ENCODE assay signal across 17 cellular contexts in genomic region chr9:128409450-128409849, GRCh38.
"Had no signal": no experiment of that assay in that cellular context is flagged by ENCODE, and none has a peak within 500 bp of the region (broad histone marks: within the 10 kb centered on the region; RNA-seq: fewer than 3 reads in every experiment).

No MANE protein-coding gene starts in this region.

- H3K4me1 Mint-ChIP-seq: activated CD4-positive, alpha-beta T cell treated with anti-CD3 and anti-CD28 coated beads for 36 hours; activated CD8-positive, alpha-beta memory T cell treated with anti-CD3 and anti-CD28 coated beads, Interleukin-2, amount 10 ng/mL, durations not matched to agents 7 days and 5 days; activated naive CD8-positive, alpha-beta T cell treated with anti-CD3 and anti-CD28 coated beads, Interleukin-2, amount 50 U/mL, for 24 hours; immature natural killer cell had no signal

- H3K4me1 ChIP-seq: colonic mucosa, upper lobe of left lung had no signal

- H3K36me3 ChIP-seq: cardiac muscle cell, colonic mucosa, ovary, upper lobe of left lung, WERI-Rb-1 had no signal

- H3K9me3 ChIP-seq: colonic mucosa, ovary, upper lobe of left lung had no signal

- H3K27ac ChIP-seq: cardiac muscle cell, colonic mucosa, ovary, upper lobe of left lung had no signal

- H3K27ac Mint-ChIP-seq: activated CD4-positive, alpha-beta memory T cell treated with anti-CD3 and anti-CD28 coated beads for 36 hours; activated CD4-positive, alpha-beta T cell treated with anti-CD3 and anti-CD28 coated beads for 36 hours; activated CD8-positive, alpha-beta memory T cell treated with anti-CD3 and anti-CD28 coated beads, Interleukin-2, amount 10 ng/mL, durations not matched to agents 7 days and 5 days; activated naive CD4-positive, alpha-beta T cell treated with anti-CD3 and anti-CD28 coated beads for 36 hours; activated naive CD8-positive, alpha-beta T cell treated with anti-CD3 and anti-CD28 coated beads, Interleukin-2, amount 50 U/mL, for 24 hours; activated T-helper 2 cell treated with anti-CD3 and anti-CD28 coated beads, Interferon-gamma antibody, Interleukin-2, Interleukin-4, amounts not matched to agents 10 μg/mL and 5 μg/mL and 100 μg/mL, durations not matched to agents 14 hours and 24 hours and 36 hours; immature natural killer cell; nephron; T-helper 1 cell treated with Interleukin-12 subunit alpha and Interleukin-12 subunit beta and Interleukin-4 antibody, amounts not matched to agents 30 μg/mL and 1 μg/mL, for 36 hours had no signal

- H3K27me3 ChIP-seq: colonic mucosa, ovary, upper lobe of left lung had no signal

- H3K36me3 Mint-ChIP-seq: activated CD4-positive, alpha-beta memory T cell treated with anti-CD3 and anti-CD28 coated beads for 36 hours; activated CD8-positive, alpha-beta memory T cell treated with anti-CD3 and anti-CD28 coated beads, Interleukin-2, amount 10 ng/mL, durations not matched to agents 7 days and 5 days had no signal

- ATAC-seq: activated CD4-positive, alpha-beta T cell treated with anti-CD3 and anti-CD28 coated beads for 36 hours; activated CD8-positive, alpha-beta memory T cell treated with anti-CD3 and anti-CD28 coated beads, Interleukin-2, amount 10 ng/mL, durations not matched to agents 7 days and 5 days; activated naive CD8-positive, alpha-beta T cell treated with anti-CD3 and anti-CD28 coated beads, Interleukin-2, amount 50 U/mL, for 24 hours had no signal

- H3K9me3 Mint-ChIP-seq: activated CD4-positive, alpha-beta memory T cell treated with anti-CD3 and anti-CD28 coated beads for 36 hours; activated naive CD4-positive, alpha-beta T cell treated with anti-CD3 and anti-CD28 coated beads for 36 hours; activated naive CD8-positive, alpha-beta T cell treated with anti-CD3 and anti-CD28 coated beads, Interleukin-2, amount 50 U/mL, for 24 hours; activated T-helper 2 cell treated with anti-CD3 and anti-CD28 coated beads, Interferon-gamma antibody, Interleukin-2, Interleukin-4, amounts not matched to agents 10 μg/mL and 5 μg/mL and 100 μg/mL, durations not matched to agents 14 hours and 24 hours and 36 hours; immature natural killer cell; nephron; T-helper 1 cell treated with Interleukin-12 subunit alpha and Interleukin-12 subunit beta and Interleukin-4 antibody, amounts not matched to agents 30 μg/mL and 1 μg/mL, for 36 hours had no signal

- H3K4me3 ChIP-seq: cardiac muscle cell, colonic mucosa, ovary, upper lobe of left lung had no signal

- DNase-seq: activated CD4-positive, alpha-beta memory T cell treated with anti-CD3 and anti-CD28 coated beads for 36 hours; activated CD4-positive, alpha-beta T cell treated with anti-CD3 and anti-CD28 coated beads for 36 hours; activated CD8-positive, alpha-beta memory T cell treated with anti-CD3 and anti-CD28 coated beads, Interleukin-2, amount 10 ng/mL, durations not matched to agents 7 days and 5 days; activated naive CD4-positive, alpha-beta T cell treated with anti-CD3 and anti-CD28 coated beads for 36 hours; activated naive CD8-positive, alpha-beta T cell treated with anti-CD3 and anti-CD28 coated beads, Interleukin-2, amount 50 U/mL, for 24 hours; activated T-cell treated with anti-CD3 and anti-CD28 coated beads, Interleukin-2, amount 50 U/mL, for 1 hour; colonic mucosa; effector CD8-positive, alpha-beta T cell; immature natural killer cell; ovary; stimulated activated naive CD4-positive, alpha-beta T cell had no signal

- H3K4me3 Mint-ChIP-seq: activated CD4-positive, alpha-beta memory T cell treated with anti-CD3 and anti-CD28 coated beads for 36 hours; activated CD4-positive, alpha-beta T cell treated with anti-CD3 and anti-CD28 coated beads for 36 hours; activated CD8-positive, alpha-beta memory T cell treated with anti-CD3 and anti-CD28 coated beads, Interleukin-2, amount 10 ng/mL, durations not matched to agents 7 days and 5 days; activated naive CD4-positive, alpha-beta T cell treated with anti-CD3 and anti-CD28 coated beads for 36 hours; activated naive CD8-positive, alpha-beta T cell treated with anti-CD3 and anti-CD28 coated beads, Interleukin-2, amount 50 U/mL, for 24 hours; immature natural killer cell; nephron; T-helper 1 cell treated with Interleukin-12 subunit alpha and Interleukin-12 subunit beta and Interleukin-4 antibody, amounts not matched to agents 30 μg/mL and 1 μg/mL, for 36 hours had no signal
